In genomic region chr5:34038838-34039237, GRCh38 we compare ENCODE assay signal across 2 cellular contexts.
A peak's percentile ranks its signal among the peaks of the same experiment; 100 is the strongest.
TF ChIP-seq lines count a peak whose summit lies in the region.

No MANE protein-coding gene starts in this region.

TF ChIP-seq in IMR-90, 13 proteins besides CTCF, POLR2A, EP300 and RAD21:
- TF ChIP-seq RCOR1 (IDR thresholded peaks at IDR 0.05; ENCODE audit: insufficient replicate concordance, low read length) (no peak), CEBPB (IDR thresholded peaks at IDR 0.05; ENCODE audit: low read depth, low read length) (peak; percentile 63)

TF ChIP-seq in K562, 482 proteins besides CTCF, POLR2A, EP300 and RAD21:
- TF ChIP-seq CHCHD3 (CRISPR knock-in tag; IDR thresholded peaks at IDR 0.05) = no peak
- TF ChIP-seq CEBPB (tag; IDR thresholded peaks at IDR 0.05) = peak; percentile 62
- no peak for TF ChIP-seq CEBPG (CRISPR knock-in tag; IDR thresholded peaks at IDR 0.05)
- TF ChIP-seq CEBPG (tag; conservative IDR thresholded peaks at IDR 0.05 in 1 of 2, IDR thresholded peaks at IDR 0.05 in 1 of 2) = 0 out of 4 replicates have a peak, but pooled peaks of 1 of the 2 experiments have one; percentile 42
TF ChIP-seq in K562: peak in this region for 2.
